Comparison of ENCODE assay signal across 16 cellular contexts in the genomic region with DNA sequence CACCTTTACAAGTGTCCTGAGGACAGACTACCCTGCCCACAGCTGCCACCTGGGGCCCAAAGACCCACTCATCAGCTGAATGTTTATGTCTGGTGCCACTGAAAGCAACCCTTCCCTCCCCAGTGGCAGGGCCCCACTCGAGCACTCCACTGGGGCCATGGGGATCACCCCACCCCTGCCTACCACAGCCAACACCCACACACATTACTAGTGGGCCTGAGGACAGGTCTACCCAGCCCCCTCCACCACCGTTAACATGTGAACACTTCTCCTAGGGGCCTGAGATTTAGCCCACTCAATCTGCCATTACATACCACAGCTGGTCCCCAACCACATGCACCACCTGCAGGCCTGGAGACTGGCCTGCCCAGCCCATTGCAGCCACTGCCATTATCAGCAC.
"Had no signal": no experiment of that assay in that cellular context is flagged by ENCODE, and none has a peak within 500 bp of the region (broad histone marks: within the 10 kb centered on the region; RNA-seq: fewer than 3 reads in every experiment).

No MANE protein-coding gene starts in this region.

- ATAC-seq: activated T-helper 17 cell treated with anti-CD3 and anti-CD28 coated beads, Interleukin-2, amount 50 U/mL, for 72 hours; psoas muscle; sciatic nerve; stimulated activated naive CD8-positive, alpha-beta T cell treated with anti-CD3 and anti-CD28 coated beads, Interleukin-15, amount 100 ng/mL, for 72 hours had no signal

- H3K27ac ChIP-seq: adrenal gland, coronary artery, left ventricle myocardium inferior, psoas muscle, upper lobe of left lung had no signal

- H3K27ac Mint-ChIP-seq: activated B cell treated with CpG ODN at 0.5 μM for 24 hours; activated T-helper 17 cell treated with anti-CD3 and anti-CD28 coated beads, Interleukin-2, amount 50 U/mL, for 72 hours; memory B cell; nephron progenitor cell had no signal

- H3K4me1 ChIP-seq: adrenal gland had no signal

- H3K27me3 ChIP-seq: adrenal gland, upper lobe of left lung had no signal

- H3K4me3 ChIP-seq: adrenal gland, coronary artery, left ventricle myocardium inferior, psoas muscle, upper lobe of left lung had no signal

- H3K4me3 Mint-ChIP-seq: activated B cell treated with CpG ODN at 0.5 μM for 24 hours; activated naive CD4-positive, alpha-beta T cell treated with anti-CD3 and anti-CD28 coated beads for 36 hours; activated T-helper 17 cell treated with anti-CD3 and anti-CD28 coated beads, Interleukin-2, amount 50 U/mL, for 72 hours; memory B cell; nephron progenitor cell; stimulated activated naive CD8-positive, alpha-beta T cell treated with anti-CD3 and anti-CD28 coated beads, Interleukin-15, amount 100 ng/mL, for 72 hours had no signal

- H3K27me3 Mint-ChIP-seq: activated B cell treated with CpG ODN at 0.5 μM for 24 hours; activated T-helper 17 cell treated with anti-CD3 and anti-CD28 coated beads, Interleukin-2, amount 50 U/mL, for 72 hours; memory B cell; stimulated activated naive CD8-positive, alpha-beta T cell treated with anti-CD3 and anti-CD28 coated beads, Interleukin-15, amount 100 ng/mL, for 72 hours had no signal

- DNase-seq: activated B cell treated with CpG ODN at 0.5 μM for 24 hours; activated CD4-positive, alpha-beta T cell treated with anti-CD3 and anti-CD28 coated beads for 48 hours; activated naive CD4-positive, alpha-beta T cell treated with anti-CD3 and anti-CD28 coated beads for 36 hours; adrenal gland; foreskin fibroblast; hippocampal formation; left ventricle myocardium inferior; nephron progenitor cell; psoas muscle; stimulated activated naive CD8-positive, alpha-beta T cell treated with anti-CD3 and anti-CD28 coated beads, Interleukin-15, amount 100 ng/mL, for 72 hours; T-helper 2 cell; upper lobe of left lung had no signal

- H3K36me3 ChIP-seq: adrenal gland had no signal
